In the genomic region with DNA sequence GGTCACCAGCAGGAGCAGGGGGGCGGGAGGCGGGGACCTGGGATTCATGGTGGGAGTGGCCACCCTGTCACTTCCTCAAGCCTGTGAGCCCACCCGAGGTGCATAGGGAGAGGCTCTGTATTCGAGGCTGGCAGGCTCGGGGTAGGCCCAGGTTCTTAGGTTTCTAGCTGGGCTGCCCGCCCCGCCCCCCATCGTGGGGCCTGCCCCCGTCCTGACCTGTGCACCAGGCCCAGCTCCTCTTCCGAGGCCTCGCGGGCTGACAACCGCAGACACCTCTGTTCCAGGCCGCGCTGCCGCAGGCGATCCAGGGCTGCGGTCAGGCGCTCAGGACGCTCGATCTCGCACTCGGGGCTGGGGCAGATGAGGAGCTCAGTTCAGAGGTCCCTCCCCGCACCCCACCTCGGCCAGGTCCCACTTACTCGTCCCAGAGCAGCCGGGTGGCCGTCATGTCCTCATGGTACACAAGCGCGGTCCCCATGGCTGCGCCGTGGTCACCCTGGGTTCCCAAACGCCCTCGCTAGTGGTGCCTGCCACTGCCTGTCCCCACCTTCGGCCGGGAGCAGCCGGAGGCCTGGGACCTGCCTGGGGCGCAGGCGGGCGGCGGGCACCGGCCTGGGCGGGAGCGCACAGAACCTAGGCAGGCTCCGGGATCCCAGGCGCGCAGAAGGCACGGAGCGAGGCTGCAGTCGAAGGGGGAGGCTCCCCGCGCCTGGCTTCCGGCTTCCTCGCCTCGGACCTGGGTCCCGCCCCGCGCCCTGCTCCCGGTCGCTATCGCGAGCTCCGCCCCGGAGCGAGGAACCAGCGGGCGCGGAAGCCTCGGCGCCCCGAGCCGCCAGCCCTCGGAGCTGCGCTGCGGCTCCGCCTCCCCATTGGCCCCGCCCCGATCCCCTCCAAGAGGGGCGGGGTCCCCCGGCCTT, we compare ENCODE assay signal across 8 cellular contexts. TPM values are rescaled to one million over a fixed set of nuclear protein-coding genes. Genes with fewer than 3 reads are reported as not detected.
DNase-seq lines count a peak whose midpoint lies in the region; ATAC-seq and TF ChIP-seq lines count a peak whose summit lies in the region.

Gene HDAC10 (minus strand): TSS at position 711 of the 917 bp plus-strand sequence. CDS start 233 bp downstream, at position 478.

- H3K27me3 ChIP-seq in HL-60 (ENCODE audit: insufficient read depth, poor library complexity, severe bottlenecking) (no peaks in the 10 kb centered on the region), SJCRH30 (no peaks in the 10 kb centered on the region), ovary (no peaks in the 10 kb centered on the region), transverse colon (no peaks in the 10 kb centered on the region)

- H3K4me3 ChIP-seq in AG10803 (ENCODE audit: low read length) (peak within 1 kb of the TSS; percentile 80), HL-60 (replicated peaks; ENCODE audit: insufficient read depth, low read length) (peak within 1 kb of the TSS; percentile 83), SJCRH30 (peak within 1 kb of the TSS; percentile 66), ovary (peak within 1 kb of the TSS; percentile 57), transverse colon (peak within 1 kb of the TSS; percentile 46 to 69 (median 62))

- no peaks in the 10 kb centered on the region for H3K9me3 ChIP-seq in SJCRH30 (replicated peaks)
- no peaks in the 10 kb centered on the region for H3K9me3 ChIP-seq in ovary
- no peaks in the 10 kb centered on the region for H3K9me3 ChIP-seq in transverse colon

- 1% methylated on average over 59 to 80 of the region's 80 CpGs for WGBS in ovary, 3 donors
- WGBS in transverse colon (ENCODE audit: low coverage in 1 of 2), 2 donors, result 2% methylated on average over 28 of the region's 80 CpGs; no CpG with 5 or more reads in 1 of the 2 donors

- H3K4me1 ChIP-seq in SJCRH30, result peaks cover 7% of the 10 kb centered on the region; the same call in 1 of the 2 replicates
- H3K4me1 ChIP-seq in ovary (ENCODE audit: insufficient read depth), result peaks cover 7% of the 10 kb centered on the region
- peaks cover 17 to 35% (median 29%) of the 10 kb centered on the region in 4 donors for H3K4me1 ChIP-seq in transverse colon

- peak; percentile 50 for ATAC-seq in GM19025 (IDR thresholded peaks at IDR 0.05; ENCODE audit: low read depth, unreplicated experiment)

- peaks cover 10% of the 10 kb centered on the region for H3K36me3 ChIP-seq in SJCRH30
- H3K36me3 ChIP-seq in ovary, result no peaks in the 10 kb centered on the region
- no peaks in the 10 kb centered on the region for H3K36me3 ChIP-seq in transverse colon

- DNase-seq in AG10803 (ENCODE audit: low read depth) (peak; percentile 75), HL-60 (ENCODE audit: low read depth in 1 of 2, low spot score in 1 of 2) (peak; percentile 79 to 85), SJCRH30 (peak; percentile 90 to 91), germinal center (ENCODE audit: low spot score) (peak; percentile 88), ovary (peak; percentile 75 to 88 (median 81)), transverse colon (peak; percentile 91)
- DNase-seq in activated naive CD4-positive, alpha-beta T cell (lab: John Stamatoyannopoulos, UW), result peak in 3 of 4 experiments; percentile 47 to 77 (median 60)

- TF ChIP-seq EP300 in ovary (IDR thresholded peaks at IDR 0.05), result no peak
- no peak for TF ChIP-seq EP300 in transverse colon (IDR thresholded peaks at IDR 0.05; ENCODE audit: low read depth)

- intact Hi-C loops in ovary (cut with DNase I) (loop anchor here in 3 of 4 donors (5.0 to 10.0 kb wide), 2 partner anchors 91 to 274 kb away; partner anchors contain the start of genes PPP6R2 (in 2 of the 3) and SCO2 (in 1 of the 3)), transverse colon (cut with DNase I; ENCODE audit: low total_unique reads) (loop anchor here (10.0 kb wide), 1 partner anchor 224 kb away; the partner anchor contains the start of gene SBF1)

- TF ChIP-seq CTCF in AG10803 (conservative IDR thresholded peaks at IDR 0.05; ENCODE audit: low read length) (no peak), HL-60 (IDR thresholded peaks at IDR 0.05; ENCODE audit: insufficient read depth, low read length) (no peak), ovary (IDR thresholded peaks at IDR 0.05) (no peak), transverse colon (IDR thresholded peaks at IDR 0.05) (no peak)

- in situ Hi-C loops in transverse colon (cut with MboI; ENCODE audit: low pct_ligation_motif_present in 1 of 4, low pct_unique_long_range_greater_than_20kb in 1 of 4, low sequenced_read_pairs in 3 of 4), result loop anchor here in 2 of 4 donors (10.0 kb wide), 1 partner anchor 74 kb away; the partner anchor contains the start of gene DENND6B (in 2 of the 2)

- TF ChIP-seq POLR2A in ovary (IDR thresholded peaks at IDR 0.05) (no peak), transverse colon (IDR thresholded peaks at IDR 0.05) (peak; percentile 58)

- H3K27ac ChIP-seq in HL-60 (replicated peaks) (peak within 1 kb of the TSS; percentile 77), SJCRH30 (peak within 1 kb of the TSS; percentile 32; the same call in 1 of the 2 replicates), ovary (peak within 1 kb of the TSS; percentile 2 to 44), transverse colon (peak within 1 kb of the TSS; percentile 67 to 86 (median 76))

RNA-seq across cellular contexts. Expression of gene HDAC10, which starts in this region (rescaled TPM):
- total RNA-seq in SJCRH30 (2014; rRNA removed; shearing (Covaris generic)), result 11.2 and 21.4 TPM in 2 replicates
- 10 to 100 TPM; 24.9 to 44.6 (median 41.1) TPM for total RNA-seq in ovary
- polyA plus RNA-seq in ovary, result 10 to 100 TPM in 1 of 2 donors, 1 to 10 TPM in 1; 2.3 to 33.2 TPM
- total RNA-seq in transverse colon, result 100 to 1,000 TPM in 2 of 4 donors, 10 to 100 TPM in 2; 66.8 to 618 (median 142) TPM

Comparison
In these comparisons a context has a peak if more than half of its experiments do, and no peak if none do; other contexts are left out.
1. Peak in every context shown above with its lines: DNase-seq, ATAC-seq, H3K4me3 ChIP-seq and H3K27ac ChIP-seq.
2. H3K27ac ChIP-seq: peak in every context shown above with its lines; median percentile 77 in HL-60; 76 in transverse colon; 32 in SJCRH30; 23 in ovary.